ENCODE assay signal across 29 cellular contexts in genomic region chr20:54566224-54566750, GRCh38.
"Had no signal": no experiment of that assay in that cellular context is flagged by ENCODE, and none has a peak within 500 bp of the region (broad histone marks: within the 10 kb centered on the region; RNA-seq: fewer than 3 reads in every experiment).

No MANE protein-coding gene starts in this region.

- H3K36me3 Mint-ChIP-seq: activated naive CD8-positive, alpha-beta T cell; IgD-negative memory B cell; T-cell had no signal

- DNase-seq: activated CD4-positive, alpha-beta T cell treated with anti-CD3 and anti-CD28 coated beads for 4 hours; activated CD4-positive, alpha-beta T cell treated with anti-CD3 and anti-CD28 coated beads, Interleukin-2, amount 50 U/mL, for 4 hours; activated CD8-positive, alpha-beta memory T cell treated with anti-CD3 and anti-CD28 coated beads, Interleukin-2, amount 50 U/mL, for 48 hours; activated CD8-positive, alpha-beta T cell treated with anti-CD3 and anti-CD28 coated beads, Interleukin-2, amount 10 ng/mL, durations not matched to agents 7 days and 5 days; activated effector memory CD4-positive, alpha-beta T cell treated with Interleukin-2 at 50 U/mL for 16 hours; activated naive CD4-positive, alpha-beta T cell treated with Interleukin-2 at 50 U/mL for 16 hours; activated T-cell treated with anti-CD3 and anti-CD28 coated beads, Interleukin-2, amount 50 U/mL, for 1 hour; amygdala; brain microvascular endothelial cell; KG1; NCI-H1048; NCI-H146; NCI-H187 treated with DMSO at 0.1 percent for 48 hours; NCI-H2171; NCI-H345; NCI-H510A; NCI-H526 treated with DMSO at 0.1 percent for 48 hours; NCI-H82; NK-92 treated with Interleukin-12 subunit alpha and Interleukin-12 subunit beta, amount 100 ng/mL, for 24 hours; OCI-M1; Peyer's patch; T-cell; T-helper 2 cell; T1000; WERI-Rb-1 had no signal

- H3K27ac Mint-ChIP-seq: activated CD8-positive, alpha-beta T cell treated with anti-CD3 and anti-CD28 coated beads, Interleukin-2, amount 10 ng/mL, durations not matched to agents 7 days and 5 days; activated naive CD8-positive, alpha-beta T cell; IgD-negative memory B cell; T-cell had no signal

- H3K4me1 Mint-ChIP-seq: IgD-negative memory B cell, T-cell had no signal

- ATAC-seq: activated CD8-positive, alpha-beta T cell treated with anti-CD3 and anti-CD28 coated beads, Interleukin-2, amount 10 ng/mL, durations not matched to agents 7 days and 5 days; T-cell had no signal

- H3K9me3 Mint-ChIP-seq: T-cell had no signal

- H3K4me3 ChIP-seq: cardiac muscle cell, Peyer's patch, SK-N-MC had no signal

- H3K4me3 Mint-ChIP-seq: activated CD8-positive, alpha-beta T cell treated with anti-CD3 and anti-CD28 coated beads, Interleukin-2, amount 10 ng/mL, durations not matched to agents 7 days and 5 days; activated naive CD8-positive, alpha-beta T cell; IgD-negative memory B cell; T-cell had no signal
